Comparison of ENCODE assay signal across 10 cellular contexts in the genomic region with DNA sequence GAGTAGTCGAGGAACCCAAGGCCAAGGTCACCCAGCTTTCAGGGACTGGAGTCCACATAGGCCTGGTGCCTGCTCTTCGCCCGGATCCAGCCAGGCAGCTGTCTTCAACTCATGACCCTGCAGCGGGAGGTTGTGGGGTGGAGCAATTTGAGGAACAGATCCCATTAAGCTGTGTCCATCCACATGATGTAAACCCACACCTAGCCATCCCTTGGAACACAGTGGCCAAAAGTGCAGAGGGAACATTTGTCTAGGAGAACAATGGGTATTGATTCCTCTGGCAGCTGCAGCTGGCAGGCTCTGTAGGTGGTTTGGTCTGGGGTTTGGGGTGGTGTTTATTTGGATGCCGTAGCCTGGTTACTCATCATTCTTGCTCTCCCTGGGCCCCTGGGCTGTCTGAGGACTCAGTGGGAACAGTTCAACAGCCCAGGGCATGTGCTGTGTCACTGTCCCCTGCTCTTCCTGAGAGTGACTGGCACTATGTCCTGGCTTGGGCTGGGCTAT.
DNase-seq lines count a peak whose midpoint lies in the region; ATAC-seq and TF ChIP-seq lines count a peak whose summit lies in the region.
"Had no signal": no experiment of that assay in that cellular context is flagged by ENCODE, and none has a peak within 500 bp of the region (broad histone marks: within the 10 kb centered on the region; RNA-seq: fewer than 3 reads in every experiment).

No MANE protein-coding gene starts in this region.

- H3K4me1 Mint-ChIP-seq in stimulated activated naive CD8-positive, alpha-beta T cell treated with anti-CD3 and anti-CD28 coated beads, Interleukin-15, amount 100 ng/mL, for 72 hours = no peaks in the 10 kb centered on the region
- peaks cover 5% of the 10 kb centered on the region for H3K4me1 Mint-ChIP-seq in chondrocyte (ENCODE audit: low read depth)
- H3K4me1 Mint-ChIP-seq in T-cell = no peaks in the 10 kb centered on the region

- H3K36me3 Mint-ChIP-seq in chondrocyte (ENCODE audit: low read depth) = peaks cover 2% of the 10 kb centered on the region
- no peaks in the 10 kb centered on the region for H3K36me3 Mint-ChIP-seq in T-cell

- peak; percentile 44 for ATAC-seq in stimulated activated naive CD8-positive, alpha-beta T cell treated with anti-CD3 and anti-CD28 coated beads, Interleukin-15, amount 100 ng/mL, for 72 hours
- ATAC-seq in stimulated activated naive CD8-positive, alpha-beta T cell treated with anti-CD3 and anti-CD28 coated beads, Interleukin-15, Interleukin-2, amounts not matched to agents 100 U/mL and 50 U/mL, for 24 hours = no peak
- no peak for ATAC-seq in T-cell (replicated peaks in 1 of 4)
- no peak for ATAC-seq in GM21825 (IDR thresholded peaks at IDR 0.05; ENCODE audit: unreplicated experiment)

- no peak overlapping the region for H3K4me3 Mint-ChIP-seq in stimulated activated naive CD8-positive, alpha-beta T cell treated with anti-CD3 and anti-CD28 coated beads, Interleukin-15, amount 100 ng/mL, for 72 hours
- H3K4me3 Mint-ChIP-seq in chondrocyte (ENCODE audit: unreplicated experiment) (no peak overlapping the region), T-cell (no peak overlapping the region)

- CTCF ChIA-PET in T-cell (lab: Charles Lee) = no interaction called here

- POLR2A ChIA-PET in T-cell (lab: Charles Lee) = no interaction called here

- no peaks in the 10 kb centered on the region for H3K9me3 Mint-ChIP-seq in stimulated activated naive CD8-positive, alpha-beta T cell treated with anti-CD3 and anti-CD28 coated beads, Interleukin-15, amount 100 ng/mL, for 72 hours
- H3K9me3 Mint-ChIP-seq in chondrocyte (ENCODE audit: low read depth) (peaks cover 9% of the 10 kb centered on the region), T-cell (no peaks in the 10 kb centered on the region)

- H3K27me3 ChIP-seq in kidney epithelial cell (ENCODE audit: control insufficient read depth, insufficient read depth, low read length) = no peaks in the 10 kb centered on the region

- H3K27me3 Mint-ChIP-seq in stimulated activated naive CD8-positive, alpha-beta T cell treated with anti-CD3 and anti-CD28 coated beads, Interleukin-15, amount 100 ng/mL, for 72 hours = no peaks in the 10 kb centered on the region
- peaks cover 17% of the 10 kb centered on the region for H3K27me3 Mint-ChIP-seq in chondrocyte (ENCODE audit: low read depth)
- H3K27me3 Mint-ChIP-seq in T-cell = peaks cover 0 to 4% of the 10 kb centered on the region in 2 donors

- H3K4me3 ChIP-seq in kidney epithelial cell (ENCODE audit: low read depth, low read length) = no peak overlapping the region

- no peak for TF ChIP-seq CTCF in kidney epithelial cell (IDR thresholded peaks at IDR 0.05; ENCODE audit: insufficient read depth, low read length, poor library complexity, severe bottlenecking)
- no peak for TF ChIP-seq CTCF in chondrocyte (IDR thresholded peaks at IDR 0.05)

- no peaks in the 10 kb centered on the region for H3K36me3 ChIP-seq in kidney epithelial cell (ENCODE audit: control insufficient read depth, insufficient read depth, low read length)

- DNase-seq in stimulated activated naive CD8-positive, alpha-beta T cell treated with anti-CD3 and anti-CD28 coated beads, Interleukin-15, amount 100 ng/mL, for 72 hours = no peak
- no peak for DNase-seq in stimulated activated naive CD8-positive, alpha-beta T cell treated with anti-CD3 and anti-CD28 coated beads, Interleukin-15, Interleukin-2, amounts not matched to agents 100 U/mL and 50 U/mL, for 24 hours
- peak; percentile 79 to 80 for DNase-seq in SHP77 (lab: John Stamatoyannopoulos, UW)
- DNase-seq in kidney epithelial cell (ENCODE audit: low read depth) = peak; percentile 19
- DNase-seq in chondrocyte (ENCODE audit: low spot score) = no peak
- DNase-seq in T-cell = no peak
- DNase-seq in NCI-H128 (lab: John Stamatoyannopoulos, UW; ENCODE audit: unreplicated experiment) = no peak
- DNase-seq: amniotic stem cell, SK-N-SH had no signal

- peak overlapping the region in 1 of 2 donors; percentile 69 for H3K27ac Mint-ChIP-seq in stimulated activated naive CD8-positive, alpha-beta T cell treated with anti-CD3 and anti-CD28 coated beads, Interleukin-15, amount 100 ng/mL, for 72 hours
- H3K27ac Mint-ChIP-seq in chondrocyte (ENCODE audit: unreplicated experiment) = no peak overlapping the region
- H3K27ac Mint-ChIP-seq in T-cell = no peak overlapping the region

Comparison
In these comparisons a context has a peak if more than half of its experiments do, and no peak if none do; other contexts are left out.
1. DNase-seq: peak in SHP77 (2 of 2) and kidney epithelial cell (single experiment); none in stimulated activated naive CD8-positive, alpha-beta T cell treated with anti-CD3 and anti-CD28 coated beads, Interleukin-15, amount 100 ng/mL, for 72 hours (0 of 2), stimulated activated naive CD8-positive, alpha-beta T cell treated with anti-CD3 and anti-CD28 coated beads, Interleukin-15, Interleukin-2, amounts not matched to agents 100 U/mL and 50 U/mL, for 24 hours (single experiment), chondrocyte (single experiment), T-cell (0 of 34) and NCI-H128 (single experiment).